1 cellular context compared by ENCODE assay signal in genomic region chr5:157575096-157575872, GRCh38.
TF ChIP-seq lines count a peak whose summit lies in the region.

A gene with protein sequence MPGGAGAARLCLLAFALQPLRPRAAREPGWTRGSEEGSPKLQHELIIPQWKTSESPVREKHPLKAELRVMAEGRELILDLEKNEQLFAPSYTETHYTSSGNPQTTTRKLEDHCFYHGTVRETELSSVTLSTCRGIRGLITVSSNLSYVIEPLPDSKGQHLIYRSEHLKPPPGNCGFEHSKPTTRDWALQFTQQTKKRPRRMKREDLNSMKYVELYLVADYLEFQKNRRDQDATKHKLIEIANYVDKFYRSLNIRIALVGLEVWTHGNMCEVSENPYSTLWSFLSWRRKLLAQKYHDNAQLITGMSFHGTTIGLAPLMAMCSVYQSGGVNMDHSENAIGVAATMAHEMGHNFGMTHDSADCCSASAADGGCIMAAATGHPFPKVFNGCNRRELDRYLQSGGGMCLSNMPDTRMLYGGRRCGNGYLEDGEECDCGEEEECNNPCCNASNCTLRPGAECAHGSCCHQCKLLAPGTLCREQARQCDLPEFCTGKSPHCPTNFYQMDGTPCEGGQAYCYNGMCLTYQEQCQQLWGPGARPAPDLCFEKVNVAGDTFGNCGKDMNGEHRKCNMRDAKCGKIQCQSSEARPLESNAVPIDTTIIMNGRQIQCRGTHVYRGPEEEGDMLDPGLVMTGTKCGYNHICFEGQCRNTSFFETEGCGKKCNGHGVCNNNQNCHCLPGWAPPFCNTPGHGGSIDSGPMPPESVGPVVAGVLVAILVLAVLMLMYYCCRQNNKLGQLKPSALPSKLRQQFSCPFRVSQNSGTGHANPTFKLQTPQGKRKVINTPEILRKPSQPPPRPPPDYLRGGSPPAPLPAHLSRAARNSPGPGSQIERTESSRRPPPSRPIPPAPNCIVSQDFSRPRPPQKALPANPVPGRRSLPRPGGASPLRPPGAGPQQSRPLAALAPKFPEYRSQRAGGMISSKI (minus strand): TSS chr5:157575775. CDS start chr5:157575696, 79 bp downstream.

TF ChIP-seq in HCT116, 20 proteins besides CTCF, POLR2A, EP300 and RAD21:
- TF ChIP-seq MAX (IDR thresholded peaks at IDR 0.05), result no peak
- no peak for TF ChIP-seq EGR1 (IDR thresholded peaks at IDR 0.05; ENCODE audit: low read depth)
- peak; percentile 49 for TF ChIP-seq YY1 (IDR thresholded peaks at IDR 0.05; ENCODE audit: extremely low read depth, insufficient replicate concordance, low read depth, low read length)
- no peak for TF ChIP-seq SRF (IDR thresholded peaks at IDR 0.05; ENCODE audit: low read depth)
- no peak for TF ChIP-seq SIN3A (IDR thresholded peaks at IDR 0.05; ENCODE audit: low read depth)
- no peak for TF ChIP-seq ELF1 (IDR thresholded peaks at IDR 0.05; ENCODE audit: borderline replicate concordance, low read depth)
- no peak for TF ChIP-seq EZH2 (IDR thresholded peaks at IDR 0.05)
- no peak for TF ChIP-seq ATF3 (IDR thresholded peaks at IDR 0.05)
- TF ChIP-seq, protein P1, sequence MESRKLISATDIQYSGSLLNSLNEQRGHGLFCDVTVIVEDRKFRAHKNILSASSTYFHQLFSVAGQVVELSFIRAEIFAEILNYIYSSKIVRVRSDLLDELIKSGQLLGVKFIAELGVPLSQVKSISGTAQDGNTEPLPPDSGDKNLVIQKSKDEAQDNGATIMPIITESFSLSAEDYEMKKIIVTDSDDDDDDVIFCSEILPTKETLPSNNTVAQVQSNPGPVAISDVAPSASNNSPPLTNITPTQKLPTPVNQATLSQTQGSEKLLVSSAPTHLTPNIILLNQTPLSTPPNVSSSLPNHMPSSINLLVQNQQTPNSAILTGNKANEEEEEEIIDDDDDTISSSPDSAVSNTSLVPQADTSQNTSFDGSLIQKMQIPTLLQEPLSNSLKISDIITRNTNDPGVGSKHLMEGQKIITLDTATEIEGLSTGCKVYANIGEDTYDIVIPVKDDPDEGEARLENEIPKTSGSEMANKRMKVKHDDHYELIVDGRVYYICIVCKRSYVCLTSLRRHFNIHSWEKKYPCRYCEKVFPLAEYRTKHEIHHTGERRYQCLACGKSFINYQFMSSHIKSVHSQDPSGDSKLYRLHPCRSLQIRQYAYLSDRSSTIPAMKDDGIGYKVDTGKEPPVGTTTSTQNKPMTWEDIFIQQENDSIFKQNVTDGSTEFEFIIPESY (IDR thresholded peaks at IDR 0.05; ENCODE audit: extremely low read depth, insufficient replicate concordance, low read length), result no peak
- TF ChIP-seq CEBPB (IDR thresholded peaks at IDR 0.05; ENCODE audit: low read depth), result no peak
- TF ChIP-seq ZFX (IDR thresholded peaks at IDR 0.05), result peak; percentile 38; the same call in 1 of the 2 replicates
- TF ChIP-seq EZH2phosphoT487 (IDR thresholded peaks at IDR 0.05; ENCODE audit: borderline replicate concordance), result no peak
- TF ChIP-seq, protein P2, sequence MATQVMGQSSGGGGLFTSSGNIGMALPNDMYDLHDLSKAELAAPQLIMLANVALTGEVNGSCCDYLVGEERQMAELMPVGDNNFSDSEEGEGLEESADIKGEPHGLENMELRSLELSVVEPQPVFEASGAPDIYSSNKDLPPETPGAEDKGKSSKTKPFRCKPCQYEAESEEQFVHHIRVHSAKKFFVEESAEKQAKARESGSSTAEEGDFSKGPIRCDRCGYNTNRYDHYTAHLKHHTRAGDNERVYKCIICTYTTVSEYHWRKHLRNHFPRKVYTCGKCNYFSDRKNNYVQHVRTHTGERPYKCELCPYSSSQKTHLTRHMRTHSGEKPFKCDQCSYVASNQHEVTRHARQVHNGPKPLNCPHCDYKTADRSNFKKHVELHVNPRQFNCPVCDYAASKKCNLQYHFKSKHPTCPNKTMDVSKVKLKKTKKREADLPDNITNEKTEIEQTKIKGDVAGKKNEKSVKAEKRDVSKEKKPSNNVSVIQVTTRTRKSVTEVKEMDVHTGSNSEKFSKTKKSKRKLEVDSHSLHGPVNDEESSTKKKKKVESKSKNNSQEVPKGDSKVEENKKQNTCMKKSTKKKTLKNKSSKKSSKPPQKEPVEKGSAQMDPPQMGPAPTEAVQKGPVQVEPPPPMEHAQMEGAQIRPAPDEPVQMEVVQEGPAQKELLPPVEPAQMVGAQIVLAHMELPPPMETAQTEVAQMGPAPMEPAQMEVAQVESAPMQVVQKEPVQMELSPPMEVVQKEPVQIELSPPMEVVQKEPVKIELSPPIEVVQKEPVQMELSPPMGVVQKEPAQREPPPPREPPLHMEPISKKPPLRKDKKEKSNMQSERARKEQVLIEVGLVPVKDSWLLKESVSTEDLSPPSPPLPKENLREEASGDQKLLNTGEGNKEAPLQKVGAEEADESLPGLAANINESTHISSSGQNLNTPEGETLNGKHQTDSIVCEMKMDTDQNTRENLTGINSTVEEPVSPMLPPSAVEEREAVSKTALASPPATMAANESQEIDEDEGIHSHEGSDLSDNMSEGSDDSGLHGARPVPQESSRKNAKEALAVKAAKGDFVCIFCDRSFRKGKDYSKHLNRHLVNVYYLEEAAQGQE (IDR thresholded peaks at IDR 0.05; ENCODE audit: low read depth), result no peak
- TF ChIP-seq FOSL1 (IDR thresholded peaks at IDR 0.05; ENCODE audit: low read depth), result no peak
- TF ChIP-seq ZNF274 (IDR thresholded peaks at IDR 0.05; ENCODE audit: low read depth, low read length), result no peak
- TF ChIP-seq CBX3 (IDR thresholded peaks at IDR 0.05; ENCODE audit: low read depth), result no peak
- no peak for TF ChIP-seq TCF7L2 (IDR thresholded peaks at IDR 0.05; ENCODE audit: borderline replicate concordance, extremely low read depth, insufficient read depth, insufficient read length)
- no peak for TF ChIP-seq SP1 (IDR thresholded peaks at IDR 0.05; ENCODE audit: low read depth)
- no peak for TF ChIP-seq JUND (IDR thresholded peaks at IDR 0.05)
- TF ChIP-seq POLR2AphosphoS5 (IDR thresholded peaks at IDR 0.05; ENCODE audit: low read depth, low read length), result peak; percentile 77
